1 cellular context compared by ENCODE assay signal in genomic region chr1:37484325-37485051, GRCh38.
TF ChIP-seq lines count a peak whose summit lies in the region.

No MANE protein-coding gene starts in this region.

TF ChIP-seq in liver, 16 proteins besides CTCF, POLR2A, EP300 and RAD21:
- TF ChIP-seq REST (IDR thresholded peaks at IDR 0.05) (no peak), SP1 (IDR thresholded peaks at IDR 0.05) (no peak), GABPA (IDR thresholded peaks at IDR 0.05 in 1 of 2, conservative IDR thresholded peaks at IDR 0.05 in 1 of 2) (no peak), ATF3 (IDR thresholded peaks at IDR 0.05) (no peak), JUND (IDR thresholded peaks at IDR 0.05) (no peak), RXRA (IDR thresholded peaks at IDR 0.05) (no peak), YY1 (IDR thresholded peaks at IDR 0.05) (no peak), TAF1 (conservative IDR thresholded peaks at IDR 0.05) (no peak), ZBTB33 (IDR thresholded peaks at IDR 0.05) (no peak), HNF4A (conservative IDR thresholded peaks at IDR 0.05) (no peak), NR2F2 (IDR thresholded peaks at IDR 0.05) (no peak), FOXA1 (IDR thresholded peaks at IDR 0.05) (no peak), EGR1 (IDR thresholded peaks at IDR 0.05; ENCODE audit: low read depth in 2 of 2) (no peak), HNF4G (IDR thresholded peaks at IDR 0.05) (no peak), MAX (IDR thresholded peaks at IDR 0.05) (no peak), FOXA2 (IDR thresholded peaks at IDR 0.05) (no peak)
